In the genomic region with DNA sequence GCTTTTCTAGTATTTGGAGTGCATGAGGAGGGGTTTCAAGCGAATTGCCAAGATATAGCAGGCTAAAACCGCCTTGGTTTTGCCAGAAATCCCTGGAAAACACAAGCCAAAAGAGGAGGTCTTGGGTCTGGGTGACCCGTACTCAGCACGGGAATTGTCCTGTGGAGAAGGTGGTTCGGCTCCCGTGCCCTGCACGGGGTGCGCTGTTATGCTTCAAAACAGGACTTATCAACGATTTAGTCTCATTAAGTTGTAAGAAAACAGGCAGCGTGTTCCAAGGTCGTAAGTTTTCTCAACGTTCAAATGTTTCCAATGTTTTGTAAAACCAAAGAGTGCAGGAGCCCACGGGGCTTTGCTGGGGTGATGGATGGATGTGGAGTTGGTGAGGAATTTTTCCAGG, we compare ENCODE assay signal across 32 cellular contexts.
"Had no signal": no experiment of that assay in that cellular context is flagged by ENCODE, and none has a peak within 500 bp of the region (broad histone marks: within the 10 kb centered on the region; RNA-seq: fewer than 3 reads in every experiment).

No MANE protein-coding gene starts in this region.

- H3K9me3 ChIP-seq: colonic mucosa had no signal

- H3K4me1 Mint-ChIP-seq: activated CD4-positive, alpha-beta T cell treated with anti-CD3 and anti-CD28 coated beads, Interleukin-2, amount 10 ng/mL, durations not matched to agents 24 days and 14 days; activated T-helper 17 cell treated with anti-CD3 and anti-CD28 coated beads, Interleukin-2, amount 50 U/mL, for 72 hours; endodermal cell; T-helper 17 cell had no signal

- ATAC-seq: activated CD4-positive, alpha-beta T cell treated with anti-CD3 and anti-CD28 coated beads for 36 hours; activated CD8-positive, alpha-beta T cell treated with anti-CD3 and anti-CD28 coated beads, Interleukin-2, amount 10 ng/mL, durations not matched to agents 7 days and 5 days; activated T-cell treated with anti-CD3 and anti-CD28 coated beads, Interleukin-2, amount 50 U/mL, for 4 hours; activated T-helper 17 cell treated with anti-CD3 and anti-CD28 coated beads, Interleukin-2, amount 50 U/mL, for 72 hours; esophagus mucosa; heart left ventricle; T-helper 17 cell had no signal

- H3K9me3 Mint-ChIP-seq: activated T-helper 17 cell treated with anti-CD3 and anti-CD28 coated beads, Interleukin-2, amount 50 U/mL, for 72 hours; endodermal cell; T-helper 2 cell treated with Interferon-gamma antibody and Interleukin-4, amounts not matched to agents 5 μg/mL and 100 μg/mL, for 36 hours had no signal

- H3K27ac Mint-ChIP-seq: activated CD4-positive, alpha-beta memory T cell treated with anti-CD3 and anti-CD28 coated beads for 36 hours; activated CD4-positive, alpha-beta T cell treated with anti-CD3 and anti-CD28 coated beads for 36 hours; activated CD4-positive, alpha-beta T cell treated with anti-CD3 and anti-CD28 coated beads, Interleukin-2, amount 10 ng/mL, durations not matched to agents 24 days and 14 days; activated CD8-positive, alpha-beta T cell treated with anti-CD3 and anti-CD28 coated beads, Interleukin-2, amount 10 ng/mL, durations not matched to agents 7 days and 5 days; activated naive CD8-positive, alpha-beta T cell; activated T-helper 17 cell treated with anti-CD3 and anti-CD28 coated beads, Interleukin-2, amount 50 U/mL, for 72 hours; brain; endodermal cell; T-helper 17 cell; T-helper 2 cell treated with Interferon-gamma antibody and Interleukin-4, amounts not matched to agents 5 μg/mL and 100 μg/mL, for 36 hours had no signal

- DNase-seq: activated CD4-positive, alpha-beta memory T cell treated with anti-CD3 and anti-CD28 coated beads for 36 hours; activated CD4-positive, alpha-beta T cell treated with anti-CD3 and anti-CD28 coated beads for 36 hours; activated CD4-positive, alpha-beta T cell treated with anti-CD3 and anti-CD28 coated beads, Interleukin-2, amount 10 ng/mL, durations not matched to agents 24 days and 14 days; activated CD4-positive, CD25-positive, alpha-beta regulatory T cell; activated CD4-positive, CD25-positive, alpha-beta regulatory T cell treated with anti-CD3 and anti-CD28 coated beads, Interleukin-2, amount 50 U/mL, for 72 hours; activated CD8-positive, alpha-beta T cell treated with anti-CD3 and anti-CD28 coated beads, Interleukin-2, amount 10 ng/mL, durations not matched to agents 7 days and 5 days; activated effector memory CD4-positive, alpha-beta T cell treated with Interleukin-2 at 50 U/mL for 16 hours; activated gamma-delta T cell treated with Interleukin-2 at 50 U/mL for 16 hours; activated naive CD4-positive, alpha-beta T cell treated with anti-CD3 and anti-CD28 coated beads, Interleukin-2, amount 50 U/mL, for 16 hours; activated naive CD4-positive, alpha-beta T cell treated with Interleukin-2 at 50 U/mL for 16 hours; activated T-cell treated with anti-CD3 and anti-CD28 coated beads, Interleukin-2, amount 50 U/mL, for 4 hours; amygdala; central memory CD4-positive, alpha-beta T cell; cerebellar nuclear complex; colonic mucosa; effector memory CD4-positive, alpha-beta T cell; foreskin fibroblast; heart left ventricle; T-helper 1 cell; T-helper 17 cell; T1000; WERI-Rb-1 had no signal

- H3K4me3 ChIP-seq: ascending aorta, breast epithelium, cardiac muscle cell, colonic mucosa, heart left ventricle had no signal

- H3K4me1 ChIP-seq: ascending aorta, breast epithelium, colonic mucosa had no signal

- H3K27me3 Mint-ChIP-seq: activated CD4-positive, alpha-beta T cell treated with anti-CD3 and anti-CD28 coated beads for 36 hours had no signal

- H3K36me3 Mint-ChIP-seq: activated CD4-positive, alpha-beta memory T cell treated with anti-CD3 and anti-CD28 coated beads for 36 hours; activated naive CD8-positive, alpha-beta T cell; brain had no signal

- H3K36me3 ChIP-seq: ascending aorta, breast epithelium, cardiac muscle cell, colonic mucosa, heart left ventricle, WERI-Rb-1 had no signal

- H3K27ac ChIP-seq: ascending aorta, breast epithelium, cardiac muscle cell, colonic mucosa, heart left ventricle, WERI-Rb-1 had no signal

- H3K4me3 Mint-ChIP-seq: activated CD4-positive, alpha-beta memory T cell treated with anti-CD3 and anti-CD28 coated beads for 36 hours; activated CD4-positive, alpha-beta T cell treated with anti-CD3 and anti-CD28 coated beads for 36 hours; activated CD4-positive, alpha-beta T cell treated with anti-CD3 and anti-CD28 coated beads, Interleukin-2, amount 10 ng/mL, durations not matched to agents 24 days and 14 days; activated CD8-positive, alpha-beta T cell treated with anti-CD3 and anti-CD28 coated beads, Interleukin-2, amount 10 ng/mL, durations not matched to agents 7 days and 5 days; activated naive CD8-positive, alpha-beta T cell; activated T-cell treated with anti-CD3 and anti-CD28 coated beads, Interleukin-2, amount 50 U/mL, for 4 hours; activated T-helper 17 cell treated with anti-CD3 and anti-CD28 coated beads, Interleukin-2, amount 50 U/mL, for 72 hours; brain; endodermal cell; T-helper 17 cell; T-helper 2 cell treated with Interferon-gamma antibody and Interleukin-4, amounts not matched to agents 5 μg/mL and 100 μg/mL, for 36 hours had no signal

- FAIRE-seq: frontal cortex had no signal

- H3K27me3 ChIP-seq: ascending aorta, cardiac muscle cell, colonic mucosa had no signal
